In genomic region chr1:9710037-9710436, GRCh38 we compare ENCODE assay signal across 17 cellular contexts. TPM values are rescaled to one million over a fixed set of nuclear protein-coding genes. Genes with fewer than 3 reads are reported as not detected.
DNase-seq lines count a peak whose midpoint lies in the region; ATAC-seq and TF ChIP-seq lines count a peak whose summit lies in the region.
"Had no signal": no experiment of that assay in that cellular context is flagged by ENCODE, and none has a peak within 500 bp of the region (broad histone marks: within the 10 kb centered on the region; RNA-seq: fewer than 3 reads in every experiment).

No MANE protein-coding gene starts in this region.

- H3K79me2 ChIP-seq in DND-41 (ENCODE audit: insufficient read depth, low read length), result peaks cover 63% of the 10 kb centered on the region

- H3K9me3 ChIP-seq in DND-41 (ENCODE audit: insufficient read depth, low read length, severe bottlenecking), result no peaks in the 10 kb centered on the region
- H3K9me3 ChIP-seq: left ventricle myocardium inferior, thoracic aorta had no signal

- H3K4me3 Mint-ChIP-seq in T-helper 1 cell treated with Interleukin-12 subunit alpha and Interleukin-12 subunit beta and Interleukin-4 antibody, amounts not matched to agents 30 μg/mL and 1 μg/mL, for 36 hours, result no peak overlapping the region
- H3K4me3 Mint-ChIP-seq in activated naive CD8-positive, alpha-beta T cell, result no peak overlapping the region
- no peak overlapping the region for H3K4me3 Mint-ChIP-seq in natural killer cell

- no peak overlapping the region for H3K4me2 ChIP-seq in DND-41 (ENCODE audit: insufficient read depth, low read length)

- TF ChIP-seq CTCF in DND-41 (IDR thresholded peaks at IDR 0.05; ENCODE audit: borderline replicate concordance, extremely low read depth, low read length, poor library complexity, severe bottlenecking) (no peak), natural killer cell (IDR thresholded peaks at IDR 0.05) (no peak)

- H3K4me1 Mint-ChIP-seq in T-helper 1 cell treated with Interleukin-12 subunit alpha and Interleukin-12 subunit beta and Interleukin-4 antibody, amounts not matched to agents 30 μg/mL and 1 μg/mL, for 36 hours (ENCODE audit: low read depth), result peaks cover 39% of the 10 kb centered on the region
- peaks cover 53% of the 10 kb centered on the region for H3K4me1 Mint-ChIP-seq in activated naive CD8-positive, alpha-beta T cell (ENCODE audit: low read depth)
- H3K4me1 Mint-ChIP-seq in natural killer cell, result peaks cover 33 to 50% of the 10 kb centered on the region in 2 donors

- ATAC-seq in DND-41 (ENCODE audit: insufficient read depth, low read depth), result no peak
- no peak for ATAC-seq in natural killer cell
- no peak for ATAC-seq in HG03196 (IDR thresholded peaks at IDR 0.05; ENCODE audit: unreplicated experiment)
- ATAC-seq: foreskin keratinocyte, SK-N-SH treated with all-trans-retinoic acid at 6 μM for 48 hours had no signal

- H3K27ac ChIP-seq in DND-41 (ENCODE audit: low read length), result peak overlapping the region; percentile 30; the same call in 1 of the 2 replicates
- H3K27ac ChIP-seq: 22Rv1, foreskin keratinocyte, left ventricle myocardium inferior, thoracic aorta had no signal

- no peaks in the 10 kb centered on the region for H3K27me3 Mint-ChIP-seq in T-helper 1 cell treated with Interleukin-12 subunit alpha and Interleukin-12 subunit beta and Interleukin-4 antibody, amounts not matched to agents 30 μg/mL and 1 μg/mL, for 36 hours (ENCODE audit: low read depth)
- H3K27me3 Mint-ChIP-seq in activated naive CD8-positive, alpha-beta T cell, result no peaks in the 10 kb centered on the region
- H3K27me3 Mint-ChIP-seq in natural killer cell (ENCODE audit: low read depth in 2 of 2), result no peaks in the 10 kb centered on the region

- no peak overlapping the region for H2AFZ ChIP-seq in DND-41 (ENCODE audit: low read depth, low read length)

- H3K4me3 ChIP-seq in DND-41 (ENCODE audit: low read depth in 1 of 2, low read length in 2 of 2), result no peak overlapping the region
- H3K4me3 ChIP-seq: left ventricle myocardium inferior, thoracic aorta had no signal

- H3K27ac Mint-ChIP-seq in T-helper 1 cell treated with Interleukin-12 subunit alpha and Interleukin-12 subunit beta and Interleukin-4 antibody, amounts not matched to agents 30 μg/mL and 1 μg/mL, for 36 hours, result peak overlapping the region; percentile 67
- H3K27ac Mint-ChIP-seq in activated naive CD8-positive, alpha-beta T cell, result peak overlapping the region; percentile 76
- H3K27ac Mint-ChIP-seq in natural killer cell, result peak overlapping the region; percentile 88 to 89

- peaks cover 55% of the 10 kb centered on the region for H3K36me3 ChIP-seq in DND-41 (ENCODE audit: insufficient read depth, low read length)
- H3K36me3 ChIP-seq: left ventricle myocardium inferior had no signal

- no peaks in the 10 kb centered on the region for H4K20me1 ChIP-seq in DND-41 (ENCODE audit: insufficient read depth, low read length)

- no peaks in the 10 kb centered on the region for H3K27me3 ChIP-seq in DND-41 (ENCODE audit: insufficient read depth, low read length, poor library complexity)
- H3K27me3 ChIP-seq: foreskin keratinocyte had no signal

- no peak overlapping the region for H3K9ac ChIP-seq in DND-41 (ENCODE audit: low read depth, low read length)

- DNase-seq in T-helper 1 cell, result no peak
- DNase-seq in DND-41, result no peak
- DNase-seq in natural killer cell, result no peak
- DNase-seq in foreskin melanocyte, result no peak
- no peak for DNase-seq in NCI-H2227 (lab: John Stamatoyannopoulos, UW; ENCODE audit: unreplicated experiment)
- DNase-seq: activated gamma-delta T cell, AML-193, foreskin keratinocyte, Karpas-422, left ventricle myocardium inferior, NCI-H187 had no signal

- no peaks in the 10 kb centered on the region for H3K9me3 Mint-ChIP-seq in T-helper 1 cell treated with Interleukin-12 subunit alpha and Interleukin-12 subunit beta and Interleukin-4 antibody, amounts not matched to agents 30 μg/mL and 1 μg/mL, for 36 hours
- no peaks in the 10 kb centered on the region for H3K9me3 Mint-ChIP-seq in activated naive CD8-positive, alpha-beta T cell (ENCODE audit: low read depth)
- no peaks in the 10 kb centered on the region for H3K9me3 Mint-ChIP-seq in natural killer cell

- H3K4me1 ChIP-seq in DND-41 (ENCODE audit: insufficient read depth, low read length), result peaks cover 5% of the 10 kb centered on the region
- H3K4me1 ChIP-seq: left ventricle myocardium inferior had no signal

- intact Hi-C loops in natural killer cell (cut with micrococcal nuclease), result no loop called here

- peaks cover 35% of the 10 kb centered on the region for H3K36me3 Mint-ChIP-seq in T-helper 1 cell treated with Interleukin-12 subunit alpha and Interleukin-12 subunit beta and Interleukin-4 antibody, amounts not matched to agents 30 μg/mL and 1 μg/mL, for 36 hours (ENCODE audit: low read depth)
- peaks cover 8% of the 10 kb centered on the region for H3K36me3 Mint-ChIP-seq in activated naive CD8-positive, alpha-beta T cell
- peaks cover 6% of the 10 kb centered on the region for H3K36me3 Mint-ChIP-seq in natural killer cell

RNA-seq across cellular contexts. Expression of gene PIK3CD, which starts 58.5 kb away (rescaled TPM):
- total RNA-seq in natural killer cell, result 100 to 1,000 TPM; 171 to 240 (median 198) TPM
